Comparison of ENCODE assay signal across 24 cellular contexts in the genomic region with DNA sequence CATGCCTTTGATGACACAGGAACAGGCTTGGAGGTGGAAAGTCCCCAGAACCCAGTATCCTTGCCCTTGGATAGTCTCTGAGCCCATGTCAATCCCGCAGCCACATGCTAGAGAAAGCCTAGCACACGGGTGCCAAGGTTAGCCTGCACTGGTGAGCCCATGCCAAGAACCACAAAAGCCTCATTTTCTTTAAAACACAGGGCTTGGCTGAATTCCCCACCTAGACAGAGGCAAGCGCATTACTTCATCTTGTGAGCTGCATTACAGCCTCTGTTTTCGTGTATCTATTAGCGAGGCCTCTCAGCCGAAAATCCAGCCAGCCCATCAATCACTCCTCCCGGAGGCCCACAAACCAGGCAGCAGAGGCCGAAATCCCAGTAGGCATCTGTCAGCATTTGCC.
A peak's percentile ranks its signal among the peaks of the same experiment; 100 is the strongest.
DNase-seq lines count a peak whose midpoint lies in the region; ATAC-seq and TF ChIP-seq lines count a peak whose summit lies in the region.
"Had no signal": no experiment of that assay in that cellular context is flagged by ENCODE, and none has a peak within 500 bp of the region (broad histone marks: within the 10 kb centered on the region; RNA-seq: fewer than 3 reads in every experiment).

No MANE protein-coding gene starts in this region.

- no peak overlapping the region for H2AFZ ChIP-seq in MM.1S (ENCODE audit: low read length)

- H3K79me2 ChIP-seq in MM.1S (ENCODE audit: low read length) = no peaks in the 10 kb centered on the region

- ATAC-seq in HG02970 (IDR thresholded peaks at IDR 0.05; ENCODE audit: low FRiP score, unreplicated experiment) = no peak
- ATAC-seq: activated CD4-positive, CD25-positive, alpha-beta regulatory T cell treated with anti-CD3 and anti-CD28 coated beads, Interleukin-2, amount 50 U/mL, for 24 hours; effector memory CD8-positive, alpha-beta T cell; left lobe of liver; SK-N-SH treated with all-trans-retinoic acid at 6 μM for 48 hours had no signal

- H3K36me3 ChIP-seq in MG63 = no peaks in the 10 kb centered on the region
- H3K36me3 ChIP-seq in MM.1S (replicated peaks; ENCODE audit: insufficient read depth, low read length) = no peaks in the 10 kb centered on the region
- H3K36me3 ChIP-seq: BLaER1, ovary, suprapubic skin had no signal

- H3K27me3 ChIP-seq in MG63 = no peaks in the 10 kb centered on the region
- H3K27me3 ChIP-seq in MM.1S (replicated peaks; ENCODE audit: insufficient read depth, low read length) = no peaks in the 10 kb centered on the region
- H3K27me3 ChIP-seq: BLaER1, ovary, suprapubic skin had no signal

- H3K9me2 ChIP-seq in MM.1S (replicated peaks; ENCODE audit: insufficient read depth, low read length) = no peaks in the 10 kb centered on the region

- H3K9me3 ChIP-seq in MG63 = no peaks in the 10 kb centered on the region
- H3K9me3 ChIP-seq in MM.1S (replicated peaks; ENCODE audit: insufficient read depth, low read length) = no peaks in the 10 kb centered on the region
- H3K9me3 ChIP-seq: ovary, suprapubic skin had no signal

- no peak overlapping the region for H3K4me3 ChIP-seq in MG63
- no peak overlapping the region for H3K4me3 ChIP-seq in coronary artery
- H3K4me3 ChIP-seq in MM.1S (ENCODE audit: low read length) = no peak overlapping the region
- H3K4me3 ChIP-seq: BLaER1, ovary, skin epidermis, suprapubic skin had no signal

- no peak for TF ChIP-seq CTCF in coronary artery (IDR thresholded peaks at IDR 0.05)
- TF ChIP-seq CTCF in MM.1S (IDR thresholded peaks at IDR 0.05; ENCODE audit: low read length) = no peak

- no peak overlapping the region for H3K9ac ChIP-seq in MM.1S (ENCODE audit: low read length)
- H3K9ac ChIP-seq: BLaER1 had no signal

- H3K4me2 ChIP-seq in MM.1S (ENCODE audit: low read depth, low read length) = no peak overlapping the region

- DNase-seq in MG63 = peak; percentile 64
- DNase-seq in coronary artery (ENCODE audit: low spot score) = peak; percentile 71
- DNase-seq in hypothalamus (lab: John Stamatoyannopoulos, UW) = peak in 28 of 51 donors; percentile 1 to 64 (median 20)
- DNase-seq in superior temporal gyrus (ENCODE audit: extremely low spot score) = peak; percentile 27
- DNase-seq in NCI-H345 (lab: John Stamatoyannopoulos, UW) = no peak
- DNase-seq in MM.1S = no peak
- DNase-seq in amniotic stem cell (lab: John Stamatoyannopoulos, UW) = no peak
- DNase-seq: activated CD8-positive, alpha-beta memory T cell treated with anti-CD3 and anti-CD28 coated beads for 24 hours; cerebellar nuclear complex; DMS 273 treated with DMSO at 0.1 percent for 48 hours; effector memory CD8-positive, alpha-beta T cell; HFFc6; Karpas-422; NCI-H1105 treated with DMSO at 0.1 percent for 48 hours; ovary; stimulated activated CD4-positive, alpha-beta T cell treated with anti-CD3 and anti-CD28 coated beads, Interleukin-4, amount 100 ng/mL, for 4 hours; T1000 had no signal

- no peaks in the 10 kb centered on the region for H3K4me1 ChIP-seq in MM.1S (ENCODE audit: low read length)

- no peaks in the 10 kb centered on the region for H3F3A ChIP-seq in MM.1S (ENCODE audit: insufficient read depth, low read length)

- H4K20me1 ChIP-seq in MM.1S (ENCODE audit: insufficient read depth, low read length) = no peaks in the 10 kb centered on the region
- H4K20me1 ChIP-seq: BLaER1 had no signal

- H3K27ac ChIP-seq in coronary artery (no peak overlapping the region), MM.1S (ENCODE audit: low read length) (no peak overlapping the region)
- H3K27ac ChIP-seq: BLaER1, ovary, suprapubic skin had no signal

Comparison
In these comparisons a context has a peak if more than half of its experiments do, and no peak if none do; other contexts are left out.
1. DNase-seq: peak in MG63 (single experiment), coronary artery (single experiment), hypothalamus (28 of 51) and superior temporal gyrus (single experiment); none in NCI-H345 (single experiment), MM.1S (single experiment) and amniotic stem cell (single experiment).